ENCODE assay signal across 8 cellular contexts in genomic region chr10:104120061-104120460, GRCh38. TPM values are rescaled to one million over a fixed set of nuclear protein-coding genes. Genes with fewer than 3 reads are reported as not detected.
DNase-seq lines count a peak whose midpoint lies in the region; TF ChIP-seq lines count a peak whose summit lies in the region.

No MANE protein-coding gene starts in this region.

- H3K4me1 ChIP-seq in iPS-20b (ENCODE audit: insufficient read depth, low read length), result peaks cover 12% of the 10 kb centered on the region; the same call in 1 of the 2 replicates
- H3K4me1 ChIP-seq in smooth muscle cell (ENCODE audit: low read depth), result peaks cover 23% of the 10 kb centered on the region

- H3K4me3 ChIP-seq in iPS-20b (ENCODE audit: low read length) (no peak overlapping the region), smooth muscle cell (no peak overlapping the region)

- in situ Hi-C loops in GM13977 (cut with MboI; ENCODE audit: low pct_unique_long_range_greater_than_20kb, low sequenced_read_pairs, unreplicated experiment), result no loop called here

- H3K4me2 ChIP-seq in smooth muscle cell, result peak overlapping the region; percentile 93

- H3K36me3 ChIP-seq in iPS-20b (ENCODE audit: insufficient read depth, low read depth, low read length) (no peaks in the 10 kb centered on the region), smooth muscle cell (ENCODE audit: low read depth) (no peaks in the 10 kb centered on the region)

- H3K79me2 ChIP-seq in smooth muscle cell (ENCODE audit: low read depth), result no peaks in the 10 kb centered on the region

- H3K27me3 ChIP-seq in iPS-20b (ENCODE audit: insufficient read depth, low read length), result no peaks in the 10 kb centered on the region
- no peaks in the 10 kb centered on the region for H3K27me3 ChIP-seq in smooth muscle cell (ENCODE audit: low read depth)

- WGBS in smooth muscle cell (ENCODE audit: low lambda C conversion rate), result 15% methylated on average over 3 of the region's 3 CpGs

- no peaks in the 10 kb centered on the region for H4K20me1 ChIP-seq in smooth muscle cell (ENCODE audit: low read depth)

- peak overlapping the region; percentile 89; the same call in 1 of the 2 replicates for H3K27ac ChIP-seq in VCaP
- H3K27ac ChIP-seq in iPS-20b (ENCODE audit: low read length), result no peak overlapping the region
- H3K27ac ChIP-seq in smooth muscle cell (ENCODE audit: low read depth), result peak overlapping the region; percentile 100

- H2AFZ ChIP-seq in smooth muscle cell (ENCODE audit: low read depth), result peak overlapping the region; percentile 91

- TF ChIP-seq CTCF in VCaP (conservative IDR thresholded peaks at IDR 0.05) (no peak), smooth muscle cell (IDR thresholded peaks at IDR 0.05; ENCODE audit: borderline replicate concordance, insufficient read depth, poor library complexity, severe bottlenecking) (no peak), GM13977 (IDR thresholded peaks at IDR 0.05; ENCODE audit: extremely low read depth, insufficient read depth, missing control alignments) (no peak)

- DNase-seq in NCI-H82 (lab: John Stamatoyannopoulos, UW), result peak; percentile 49
- no peak for DNase-seq in NCI-H82 treated with DMSO at 0.1 percent for 48 hours (lab: John Stamatoyannopoulos, UW; ENCODE audit: unreplicated experiment)
- no peak for DNase-seq in smooth muscle cell (lab: John Stamatoyannopoulos, UW; ENCODE audit: unreplicated experiment)
- DNase-seq in activated CD4-positive, CD25-positive, alpha-beta regulatory T cell (lab: John Stamatoyannopoulos, UW), result no peak
- no peak for DNase-seq in GF-D8 (lab: John Stamatoyannopoulos, UW)
- no peak for DNase-seq in GM13977 (ENCODE audit: low spot score)

- H3F3A ChIP-seq in smooth muscle cell (ENCODE audit: low read depth), result peaks cover 10% of the 10 kb centered on the region

- H3K9ac ChIP-seq in iPS-20b (ENCODE audit: low read depth, low read length) (peak overlapping the region; percentile 99; the same call in 1 of the 2 replicates), smooth muscle cell (ENCODE audit: low read depth) (peak overlapping the region; percentile 99)

- H3K9me3 ChIP-seq in iPS-20b (ENCODE audit: insufficient read depth, low read depth, low read length) (no peaks in the 10 kb centered on the region), smooth muscle cell (replicated peaks; ENCODE audit: low read depth) (no peaks in the 10 kb centered on the region)

RNA-seq across cellular contexts. Expression of gene SFR1, which starts 1.9 kb away (rescaled TPM):
- total RNA-seq in smooth muscle cell, result 4.1 and 5.3 TPM in 2 replicates
- polyA plus RNA-seq in smooth muscle cell, result 4.7 and 5.3 TPM in 2 replicates

RNA-seq across cellular contexts. Expression of gene COL17A1, which starts 34.4 kb away (rescaled TPM):
- 140 and 150 TPM in 2 replicates for total RNA-seq in smooth muscle cell
- 31.5 and 167 TPM in 2 replicates for polyA plus RNA-seq in smooth muscle cell
